8 cellular contexts compared by ENCODE assay signal in genomic region chr7:102396710-102397019, GRCh38. TPM values are rescaled to one million over a fixed set of nuclear protein-coding genes. Genes with fewer than 3 reads are reported as not detected.
DNase-seq lines count a peak whose midpoint lies in the region; ATAC-seq, FAIRE-seq and TF ChIP-seq lines count a peak whose summit lies in the region.

No MANE protein-coding gene starts in this region.

- H3K27me3 ChIP-seq in astrocyte (ENCODE audit: insufficient read depth, low read length), result no peaks in the 10 kb centered on the region
- no peaks in the 10 kb centered on the region for H3K27me3 ChIP-seq in left lung

- H3K27me3 Mint-ChIP-seq in activated T-cell treated with anti-CD3 and anti-CD28 coated beads, Interleukin-2, amount 50 U/mL, for 24 hours, result no peaks in the 10 kb centered on the region
- H3K27me3 Mint-ChIP-seq in astrocyte (ENCODE audit: low read depth, unreplicated experiment) (no peaks in the 10 kb centered on the region), type B pancreatic cell (no peaks in the 10 kb centered on the region)

- ATAC-seq in left lung, result peak; percentile 4

- no peaks in the 10 kb centered on the region for H3K9me3 Mint-ChIP-seq in activated T-cell treated with anti-CD3 and anti-CD28 coated beads, Interleukin-2, amount 50 U/mL, for 24 hours
- H3K9me3 Mint-ChIP-seq in astrocyte (ENCODE audit: unreplicated experiment) (no peaks in the 10 kb centered on the region), type B pancreatic cell (no peaks in the 10 kb centered on the region)

- H3K27ac Mint-ChIP-seq in activated T-cell treated with anti-CD3 and anti-CD28 coated beads, Interleukin-2, amount 50 U/mL, for 24 hours, result peak overlapping the region; percentile 93
- H3K27ac Mint-ChIP-seq in astrocyte (ENCODE audit: unreplicated experiment) (peak overlapping the region; percentile 97), type B pancreatic cell (peak overlapping the region; percentile 99)

- peak overlapping the region; percentile 94 for H3K4me3 ChIP-seq in astrocyte (ENCODE audit: insufficient read depth, low read depth, low read length)
- H3K4me3 ChIP-seq in left lung, result peak overlapping the region; percentile 94 to 95

- peak overlapping the region; percentile 95 for H3K4me3 Mint-ChIP-seq in activated T-cell treated with anti-CD3 and anti-CD28 coated beads, Interleukin-2, amount 50 U/mL, for 24 hours
- H3K4me3 Mint-ChIP-seq in astrocyte (ENCODE audit: unreplicated experiment) (peak overlapping the region; percentile 95), type B pancreatic cell (peak overlapping the region; percentile 96)

- peaks cover 18% of the 10 kb centered on the region for H3K79me2 ChIP-seq in astrocyte (ENCODE audit: insufficient read depth, low read length)

- H3K4me1 Mint-ChIP-seq in activated T-cell treated with anti-CD3 and anti-CD28 coated beads, Interleukin-2, amount 50 U/mL, for 24 hours (ENCODE audit: low read depth), result peaks cover 24% of the 10 kb centered on the region
- peaks cover 18% of the 10 kb centered on the region for H3K4me1 Mint-ChIP-seq in astrocyte (ENCODE audit: low read depth, unreplicated experiment)
- H3K4me1 Mint-ChIP-seq in type B pancreatic cell (ENCODE audit: unreplicated experiment), result peaks cover 10% of the 10 kb centered on the region

- H3K4me1 ChIP-seq in astrocyte (ENCODE audit: insufficient read depth, low read length) (peaks cover 19% of the 10 kb centered on the region), left lung (peaks cover 6 to 16% of the 10 kb centered on the region in 2 donors)

- peak overlapping the region; percentile 93 for H3K4me2 ChIP-seq in astrocyte (ENCODE audit: low read length)

- H2AFZ ChIP-seq in astrocyte (ENCODE audit: low read depth, low read length), result peak overlapping the region; percentile 74

- H3K36me3 ChIP-seq in astrocyte (ENCODE audit: insufficient read depth, low read length) (peaks cover 27% of the 10 kb centered on the region), left lung (peaks cover 0 to 46% of the 10 kb centered on the region in 2 donors)

- intact Hi-C loops in left lung (cut with DNase I), result no loop called here

- H3K27ac ChIP-seq in astrocyte (ENCODE audit: low read depth, low read length), result peak overlapping the region; percentile 86
- H3K27ac ChIP-seq in left lung, result peak overlapping the region; percentile 84 to 86

- H3K9me3 ChIP-seq in astrocyte (ENCODE audit: insufficient read depth, low read depth, low read length) (no peaks in the 10 kb centered on the region), left lung (no peaks in the 10 kb centered on the region)

- no peak for DNase-seq in activated T-cell treated with anti-CD3 and anti-CD28 coated beads, Interleukin-2, amount 50 U/mL, for 24 hours
- DNase-seq in activated T-cell treated with anti-CD3 and anti-CD28 coated beads, Interleukin-2, amount 50 U/mL, for 48 hours, result no peak
- DNase-seq in astrocyte (ENCODE audit: low read depth) (no peak), left lung (no peak), type B pancreatic cell (ENCODE audit: extremely low spot score, unreplicated experiment) (no peak), middle frontal gyrus (ENCODE audit: extremely low spot score, low spot score) (no peak), MV-4-11 (lab: John Stamatoyannopoulos, UW) (no peak), SW480 (ENCODE audit: low spot score) (no peak)

- peaks cover 82% of the 10 kb centered on the region for H3K36me3 Mint-ChIP-seq in activated T-cell treated with anti-CD3 and anti-CD28 coated beads, Interleukin-2, amount 50 U/mL, for 24 hours (ENCODE audit: low read depth)
- H3K36me3 Mint-ChIP-seq in astrocyte (ENCODE audit: low read depth, unreplicated experiment), result peaks cover 13% of the 10 kb centered on the region
- peaks cover 18% of the 10 kb centered on the region for H3K36me3 Mint-ChIP-seq in type B pancreatic cell

- H4K20me1 ChIP-seq in astrocyte (ENCODE audit: insufficient read depth, low read length), result peaks cover 10% of the 10 kb centered on the region

- no peak for TF ChIP-seq CTCF in astrocyte (IDR thresholded peaks at IDR 0.05; ENCODE audit: insufficient read depth, low read depth, low read length)
- TF ChIP-seq CTCF in left lung (IDR thresholded peaks at IDR 0.05), result no peak
- TF ChIP-seq CTCF in type B pancreatic cell (conservative IDR thresholded peaks at IDR 0.05), result no peak

- FAIRE-seq in astrocyte (lab: Jason Lieb, UNC), result no peak

- H3K9ac ChIP-seq in astrocyte (ENCODE audit: low read length), result peak overlapping the region; percentile 98

RNA-seq across cellular contexts. Expression of gene PRKRIP1, which starts 0.5 kb away (rescaled TPM):
- 35.1 and 37.3 TPM in 2 replicates for total RNA-seq in astrocyte
- total RNA-seq in left lung, result 10 to 100 TPM; 17.1 to 18.8 TPM
- total RNA-seq in type B pancreatic cell (ENCODE audit: low replicate concordance), result 28.2 and 34.0 TPM in 2 replicates

RNA-seq across cellular contexts. Expression of gene ORAI2, which starts 36.7 kb away (rescaled TPM):
- total RNA-seq in astrocyte (57.6 and 64.4 TPM in 2 replicates), left lung (10 to 100 TPM; 22.3 to 38.2 TPM), type B pancreatic cell (ENCODE audit: low replicate concordance) (23.1 and 34.9 TPM in 2 replicates)

RNA-seq across cellular contexts. Expression of gene SPDYE6, which starts 40.4 kb away (rescaled TPM):
- total RNA-seq in astrocyte (not detected in 2 replicates), left lung (not detected), type B pancreatic cell (ENCODE audit: low replicate concordance) (not detected in 2 replicates)
